Comparison of ENCODE assay signal across 8 cellular contexts in the genomic region with DNA sequence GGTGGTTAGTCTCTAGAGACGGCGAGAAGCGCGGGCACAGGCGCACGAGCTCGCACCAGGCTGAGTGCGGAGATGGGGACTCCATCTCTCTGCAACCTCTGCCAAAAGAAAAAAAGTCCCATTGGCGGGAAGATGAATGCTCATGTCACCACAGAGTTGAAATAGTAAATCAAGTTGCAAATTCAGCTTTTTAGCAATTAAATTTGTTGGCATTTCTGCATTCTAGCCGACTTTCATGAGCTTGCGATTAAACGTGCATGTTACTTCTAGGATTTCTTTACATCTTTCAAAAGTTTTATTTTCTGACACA. TPM values are rescaled to one million over a fixed set of nuclear protein-coding genes. Genes with fewer than 3 reads are reported as not detected.
A peak's percentile ranks its signal among the peaks of the same experiment; 100 is the strongest.
DNase-seq lines count a peak whose midpoint lies in the region; ATAC-seq, FAIRE-seq and TF ChIP-seq lines count a peak whose summit lies in the region.

No MANE protein-coding gene starts in this region.

- BruUV-seq in K562 (replicated peaks; lab: Mats Ljungman, UMichigan): no TSS peak

- H3K36me3 ChIP-seq in K562 (ENCODE audit: control insufficient read depth, insufficient read depth, low read length) (peaks cover 24% of the 10 kb centered on the region; the same call in 2 of the 3 replicates), subcutaneous abdominal adipose tissue (ENCODE audit: control insufficient read depth in 5 of 5, insufficient read depth in 5 of 5, low read length in 5 of 5) (peaks cover 4 to 7% (median 6%) of the 10 kb centered on the region in 5 donors)

- no peak for DNase-seq in AG04449 (ENCODE audit: low read depth, low spot score)
- peak; percentile 71 for DNase-seq in GM12865 (ENCODE audit: low read depth)
- DNase-seq in NCI-H2107 treated with DMSO at 0.1 percent for 48 hours (lab: John Stamatoyannopoulos, UW; ENCODE audit: unreplicated experiment): peak; percentile 49
- DNase-seq in K562 (ENCODE audit: extremely low read depth in 1 of 4, low spot score in 3 of 4): peak in 2 of 4 experiments; percentile 43 to 54
- DNase-seq in SW480 (ENCODE audit: low spot score): no peak

- 0% methylated on average over 12 of the region's 12 CpGs for WGBS in K562 (ENCODE audit: insufficient coverage, low coverage, missing lambda C conversion rate)

- CTCF ChIA-PET in AG04449 (lab: Yijun Ruan, JAX) (interaction anchor here (1.6 to 1.8 kb wide), 2 partner anchors 9 to 19 kb away, joined by 10 read pairs; partner anchors contain the start of genes ASB3 and ERLEC1), K562 (lab: Yijun Ruan, JAX; ENCODE audit: low intra/inter-chr PET ratio) (no interaction called here)

- H3K9me3 ChIP-seq in K562 (replicated peaks; ENCODE audit: control insufficient read depth, insufficient read depth, low read depth, low read length) (no peaks in the 10 kb centered on the region), subcutaneous abdominal adipose tissue (ENCODE audit: control insufficient read depth in 5 of 5, low read length in 5 of 5) (no peaks in the 10 kb centered on the region)

- H3K4me1 ChIP-seq in K562 (replicated peaks in 1 of 2; ENCODE audit: control insufficient read depth in 2 of 2, insufficient read depth in 2 of 2, low read length in 2 of 2): peaks cover 0 to 34% of the 10 kb centered on the region in 2 experiments; a peak in 3 of 5 replicates
- peaks cover 0 to 17% (median 12%) of the 10 kb centered on the region in 5 donors for H3K4me1 ChIP-seq in subcutaneous abdominal adipose tissue (ENCODE audit: control insufficient read depth in 5 of 5, insufficient read depth in 5 of 5, low read length in 5 of 5)

- POLR2A ChIA-PET in AG04449 (lab: Yijun Ruan, JAX): interaction anchor here (0.7 kb wide), 1 partner anchor 17 kb away, joined by 3 read pairs; no protein-coding TSS in a partner anchor
- POLR2A ChIA-PET in K562 (lab: Yijun Ruan, JAX): interaction anchor here (0.7 to 4.3 kb wide), 9 partner anchors 10 to 137 kb away, joined by 3 to 45 read pairs (median 5); partner anchors contain the start of genes ASB3 and ERLEC1

- no peak for TF ChIP-seq CTCF in AG04449 (IDR thresholded peaks at IDR 0.05; ENCODE audit: insufficient read depth, low read length, missing control alignments)
- no peak for TF ChIP-seq CTCF in GM12865 (IDR thresholded peaks at IDR 0.05; ENCODE audit: insufficient read depth, low read depth, low read length, missing control alignments)
- TF ChIP-seq CTCF in K562 (IDR thresholded peaks at IDR 0.05 in 2 of 3, conservative IDR thresholded peaks at IDR 0.05 in 1 of 3; ENCODE audit: insufficient read depth in 2 of 3, low read depth in 1 of 3, low read length in 3 of 3): no peak

- TF ChIP-seq EP300 in K562 (IDR thresholded peaks at IDR 0.05; ENCODE audit: low read length): no peak

- in situ Hi-C loops in K562 (cut with MboI): no loop called here

- peak; percentile 43 for ATAC-seq in HG02840 (IDR thresholded peaks at IDR 0.05; ENCODE audit: low FRiP score, unreplicated experiment)
- peak; percentile 65 for ATAC-seq in K562

- peak overlapping the region; percentile 94 for H2AFZ ChIP-seq in K562 (ENCODE audit: low read depth, low read length)

- no peak for FAIRE-seq in K562 (lab: Jason Lieb, UNC)

- H3K9ac ChIP-seq in K562 (ENCODE audit: insufficient read depth in 1 of 2, low read depth in 2 of 2, low read length in 2 of 2) (peak overlapping the region; percentile 83 to 96), subcutaneous abdominal adipose tissue (ENCODE audit: low read length in 5 of 5) (peak overlapping the region; percentile 66 to 95 (median 85))

- no peaks in the 10 kb centered on the region; the same call in 1 of the 2 replicates for H4K20me1 ChIP-seq in K562 (replicated peaks; ENCODE audit: control insufficient read depth, insufficient read depth, low read length)

- intact Hi-C loops in K562 (cut with micrococcal nuclease): loop anchor here (5.0 kb wide), 1 partner anchor 101 kb away; no protein-coding TSS in a partner anchor

- H3K9me1 ChIP-seq in K562 (ENCODE audit: control insufficient read depth, insufficient read depth, low read length): no peaks in the 10 kb centered on the region

- H3K27ac ChIP-seq in K562 (ENCODE audit: extremely low read depth, low read depth, low read length) (peak overlapping the region; percentile 90), layer of hippocampus (ENCODE audit: low read depth, low read length) (peak overlapping the region; percentile 84), subcutaneous abdominal adipose tissue (ENCODE audit: low read depth, low read length) (peak overlapping the region; percentile 71)

- H3K4me3 ChIP-seq in AG04449 (ENCODE audit: low read depth, low read length) (peak overlapping the region; percentile 77), GM12865 (ENCODE audit: low read depth, low read length) (peak overlapping the region; percentile 58), K562 (peak overlapping the region; percentile 62), subcutaneous abdominal adipose tissue (ENCODE audit: low read depth in 1 of 5, low read length in 5 of 5) (peak overlapping the region; percentile 75 to 95 (median 92))

- TF ChIP-seq POLR2A in K562 (conservative IDR thresholded peaks at IDR 0.05): no peak

- TF ChIP-seq RAD21 in K562 (CRISPR knock-in tag; conservative IDR thresholded peaks at IDR 0.05 in 1 of 2, IDR thresholded peaks at IDR 0.05 in 1 of 2): no peak

- H3K79me2 ChIP-seq in K562 (ENCODE audit: control insufficient read depth, insufficient read depth, low read length): peaks cover 73% of the 10 kb centered on the region

- H3K27me3 ChIP-seq in K562 (ENCODE audit: control insufficient read depth in 2 of 2, insufficient read depth in 2 of 2, low read length in 2 of 2) (no peaks in the 10 kb centered on the region), layer of hippocampus (ENCODE audit: control insufficient read depth, insufficient read depth, low read length) (no peaks in the 10 kb centered on the region), subcutaneous abdominal adipose tissue (ENCODE audit: control insufficient read depth in 5 of 5, insufficient read depth in 4 of 5, low read length in 5 of 5) (no peaks in the 10 kb centered on the region)

- H3K4me2 ChIP-seq in K562 (ENCODE audit: insufficient read depth, low read length): peak overlapping the region; percentile 83

RNA-seq across cellular contexts. Expression of gene CHAC2, which starts 0.6 kb away (rescaled TPM):
- 1.1 and 3.1 TPM in 2 replicates for total RNA-seq in K562 (2011; cell fraction: chromatin; rRNA removed; ENCODE audit: low replicate concordance)
- total RNA-seq in K562 (2011; cell fraction: nucleolus; rRNA removed): 1.3 TPM in 2 replicates
- 1.7 and 2.3 TPM in 2 replicates for total RNA-seq in K562 (2011; cell fraction: nucleoplasm; rRNA removed)
- total RNA-seq in K562 (2014; rRNA removed): 9.8 and 12.7 TPM in 2 replicates
- total RNA-seq in K562 (2014; rRNA removed; fragmentation: Illumina TruSeq; extraction: Trizol): 21.9 and 22.6 TPM in 2 replicates
- 17.8 and 18.2 TPM in 2 replicates for total RNA-seq in K562 (2015; rRNA removed; fragmentation: Illumina TruSeq; extraction: Trizol)
- total RNA-seq in K562 (2021): 12.2 and 14.7 TPM in 2 replicates
- polyA plus RNA-seq in K562 (2011; rRNA removed): 7.4 and 15.7 TPM in 2 replicates
- 3.3 and 3.6 TPM in 2 replicates for polyA plus RNA-seq in K562 (2011; cell fraction: cytosol; rRNA removed)
- 1.7 and 2.0 TPM in 2 replicates for polyA plus RNA-seq in K562 (2011; cell fraction: nucleus; rRNA removed)
- polyA plus RNA-seq in K562 (2012): 6.6 and 11.2 TPM in 2 replicates
- 12.7 and 19.4 TPM in 2 replicates for polyA plus RNA-seq in K562 (2014; fragmentation: Illumina TruSeq; extraction: Trizol)
- 10 to 100 TPM; 32.6 to 35.6 TPM for polyA plus RNA-seq in K562 (2014; fragmentation: Nextera tagmentation; extraction: Ambion mirVana)
- polyA plus RNA-seq in K562 (2014; rRNA removed): 11.5 and 13.5 TPM in 2 replicates
- 2.5 and 2.9 TPM in 2 replicates for polyA minus RNA-seq in K562 (2011; rRNA and poly(A)+ RNA removed)
- 1.2 and 2.7 TPM in 2 replicates for polyA minus RNA-seq in K562 (2011; cell fraction: cytosol; rRNA and poly(A)+ RNA removed)
- 1.6 and 1.7 TPM in 2 replicates for polyA minus RNA-seq in K562 (2011; cell fraction: nucleus; rRNA and poly(A)+ RNA removed)

RNA-seq across cellular contexts. Expression of gene ASB3, which starts 18.6 kb away (rescaled TPM):
- 43.3 and 66.7 TPM in 2 replicates for total RNA-seq in K562 (2011; cell fraction: chromatin; rRNA removed; ENCODE audit: low replicate concordance)
- 29.7 and 31.7 TPM in 2 replicates for total RNA-seq in K562 (2011; cell fraction: nucleolus; rRNA removed)
- 38.3 and 40.2 TPM in 2 replicates for total RNA-seq in K562 (2011; cell fraction: nucleoplasm; rRNA removed)
- 11.9 and 13.6 TPM in 2 replicates for total RNA-seq in K562 (2014; rRNA removed)
- total RNA-seq in K562 (2014; rRNA removed; fragmentation: Illumina TruSeq; extraction: Trizol): 20.2 and 23.6 TPM in 2 replicates
- 17.0 and 17.9 TPM in 2 replicates for total RNA-seq in K562 (2015; rRNA removed; fragmentation: Illumina TruSeq; extraction: Trizol)
- total RNA-seq in K562 (2021): 17.0 and 18.9 TPM in 2 replicates
- 32.0 and 35.3 TPM in 2 replicates for polyA plus RNA-seq in K562 (2011; rRNA removed)
- 12.9 and 22.4 TPM in 2 replicates for polyA plus RNA-seq in K562 (2011; cell fraction: cytosol; rRNA removed)
- 33.0 and 41.8 TPM in 2 replicates for polyA plus RNA-seq in K562 (2011; cell fraction: nucleus; rRNA removed)
- polyA plus RNA-seq in K562 (2012): 11.0 and 11.2 TPM in 2 replicates
- polyA plus RNA-seq in K562 (2014; fragmentation: Illumina TruSeq; extraction: Trizol): 14.5 and 18.7 TPM in 2 replicates
- polyA plus RNA-seq in K562 (2014; fragmentation: Nextera tagmentation; extraction: Ambion mirVana): 10 to 100 TPM; 20.1 to 22.4 TPM
- 16.3 and 16.7 TPM in 2 replicates for polyA plus RNA-seq in K562 (2014; rRNA removed)
- 60.0 and 60.3 TPM in 2 replicates for polyA minus RNA-seq in K562 (2011; rRNA and poly(A)+ RNA removed)
- 15.0 and 16.4 TPM in 2 replicates for polyA minus RNA-seq in K562 (2011; cell fraction: cytosol; rRNA and poly(A)+ RNA removed)
- 38.0 and 58.9 TPM in 2 replicates for polyA minus RNA-seq in K562 (2011; cell fraction: nucleus; rRNA and poly(A)+ RNA removed)

RNA-seq across cellular contexts. Expression of gene ERLEC1, which starts 18.7 kb away (rescaled TPM):
- 15.9 and 42.6 TPM in 2 replicates for total RNA-seq in K562 (2011; cell fraction: chromatin; rRNA removed; ENCODE audit: low replicate concordance)
- total RNA-seq in K562 (2011; cell fraction: nucleolus; rRNA removed): 23.4 and 27.5 TPM in 2 replicates
- 37.2 and 50.0 TPM in 2 replicates for total RNA-seq in K562 (2011; cell fraction: nucleoplasm; rRNA removed)
- total RNA-seq in K562 (2014; rRNA removed): 29.9 and 37.4 TPM in 2 replicates
- 30.6 and 34.7 TPM in 2 replicates for total RNA-seq in K562 (2014; rRNA removed; fragmentation: Illumina TruSeq; extraction: Trizol)
- 26.8 and 27.4 TPM in 2 replicates for total RNA-seq in K562 (2015; rRNA removed; fragmentation: Illumina TruSeq; extraction: Trizol)
- total RNA-seq in K562 (2021): 20.9 and 21.6 TPM in 2 replicates
- polyA plus RNA-seq in K562 (2011; rRNA removed): 31.9 and 41.6 TPM in 2 replicates
- 18.4 and 23.7 TPM in 2 replicates for polyA plus RNA-seq in K562 (2011; cell fraction: cytosol; rRNA removed)
- 10.6 and 14.5 TPM in 2 replicates for polyA plus RNA-seq in K562 (2011; cell fraction: nucleus; rRNA removed)
- 22.0 and 34.5 TPM in 2 replicates for polyA plus RNA-seq in K562 (2012)
- 35.0 and 35.6 TPM in 2 replicates for polyA plus RNA-seq in K562 (2014; fragmentation: Illumina TruSeq; extraction: Trizol)
- polyA plus RNA-seq in K562 (2014; fragmentation: Nextera tagmentation; extraction: Ambion mirVana): 10 to 100 TPM; 12.0 to 13.8 TPM
- 29.9 and 32.3 TPM in 2 replicates for polyA plus RNA-seq in K562 (2014; rRNA removed)
- 22.8 and 27.7 TPM in 2 replicates for polyA minus RNA-seq in K562 (2011; rRNA and poly(A)+ RNA removed)
- 10.0 and 12.6 TPM in 2 replicates for polyA minus RNA-seq in K562 (2011; cell fraction: cytosol; rRNA and poly(A)+ RNA removed)
- polyA minus RNA-seq in K562 (2011; cell fraction: nucleus; rRNA and poly(A)+ RNA removed): 13.3 and 21.0 TPM in 2 replicates

Comparison
In these comparisons a context has a peak if more than half of its experiments do, and no peak if none do; other contexts are left out.
1. DNase-seq: peak in GM12865 (single experiment) and NCI-H2107 treated with DMSO at 0.1 percent for 48 hours (single experiment); none in AG04449 (single experiment) and SW480 (single experiment).
2. Peak in every context shown above with its lines, with median percentiles within 50 percentile points of each other: H3K4me3 ChIP-seq and H3K27ac ChIP-seq.